Comparison of ENCODE assay signal across 14 cellular contexts in the genomic region with DNA sequence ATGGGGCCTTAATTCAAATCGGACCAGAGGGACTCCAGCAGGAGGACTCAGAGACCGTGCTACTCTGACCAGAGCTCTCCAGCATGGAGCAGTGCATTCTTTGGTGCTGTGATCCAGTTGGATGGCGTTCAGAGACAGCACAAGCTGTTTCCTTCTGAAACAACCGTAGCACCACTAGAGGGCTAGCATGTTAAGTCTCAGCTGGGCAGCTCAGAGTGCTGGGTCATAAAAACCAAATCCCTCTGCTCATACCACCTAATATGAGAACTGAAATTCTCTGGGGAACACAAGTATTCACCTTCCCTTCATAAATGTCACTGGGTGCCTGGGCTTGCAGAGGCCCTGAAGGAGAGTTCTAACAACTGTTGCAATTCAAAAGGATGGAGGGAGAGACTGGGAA.
DNase-seq lines count a peak whose midpoint lies in the region; ATAC-seq and TF ChIP-seq lines count a peak whose summit lies in the region.
"Had no signal": no experiment of that assay in that cellular context is flagged by ENCODE, and none has a peak within 500 bp of the region (broad histone marks: within the 10 kb centered on the region; RNA-seq: fewer than 3 reads in every experiment).

No MANE protein-coding gene starts in this region.

- no peaks in the 10 kb centered on the region for H3K4me1 Mint-ChIP-seq in nephron progenitor cell
- H3K4me1 Mint-ChIP-seq: activated B cell treated with CpG ODN at 0.5 μM for 24 hours had no signal

- intact Hi-C loops in left cardiac atrium (cut with DNase I), result no loop called here

- H3K4me3 ChIP-seq in Peyer's patch, result no peak overlapping the region
- H3K4me3 ChIP-seq: right atrium auricular region, testis had no signal

- no peak for TF ChIP-seq POLR2A in Peyer's patch (IDR thresholded peaks at IDR 0.05)

- no peaks in the 10 kb centered on the region for H3K9me3 Mint-ChIP-seq in nephron progenitor cell
- H3K9me3 Mint-ChIP-seq: activated B cell treated with CpG ODN at 0.5 μM for 24 hours; activated T-helper 1 cell treated with anti-CD3 and anti-CD28 coated beads, Interleukin-12 subunit alpha, Interleukin-12 subunit beta, Interleukin-2, Interleukin-4 antibody, amounts not matched to agents 30 ng/mL and 10 ng/mL and 1 ng/mL, durations not matched to agents 14 hours and 24 hours and 36 hours had no signal

- no peak overlapping the region for H3K27ac ChIP-seq in Peyer's patch
- H3K27ac ChIP-seq: right atrium auricular region, testis had no signal

- H3K27ac Mint-ChIP-seq in nephron progenitor cell, result peak overlapping the region; percentile 64
- H3K27ac Mint-ChIP-seq: activated B cell treated with CpG ODN at 0.5 μM for 24 hours; activated T-helper 1 cell treated with anti-CD3 and anti-CD28 coated beads, Interleukin-12 subunit alpha, Interleukin-12 subunit beta, Interleukin-2, Interleukin-4 antibody, amounts not matched to agents 30 ng/mL and 10 ng/mL and 1 ng/mL, durations not matched to agents 14 hours and 24 hours and 36 hours had no signal

- no peak for TF ChIP-seq CTCF in nephron progenitor cell (IDR thresholded peaks at IDR 0.05)
- TF ChIP-seq CTCF in Peyer's patch (IDR thresholded peaks at IDR 0.05), result no peak

- H3K36me3 ChIP-seq in Peyer's patch, result peaks cover 0 to 72% (median 0%) of the 10 kb centered on the region in 3 donors

- in situ Hi-C loops in G401 (cut with HindIII; ENCODE audit: low sequenced_read_pairs), result no loop called here

- H3K4me3 Mint-ChIP-seq in nephron progenitor cell, result no peak overlapping the region
- H3K4me3 Mint-ChIP-seq: activated B cell treated with CpG ODN at 0.5 μM for 24 hours; activated T-helper 1 cell treated with anti-CD3 and anti-CD28 coated beads, Interleukin-12 subunit alpha, Interleukin-12 subunit beta, Interleukin-2, Interleukin-4 antibody, amounts not matched to agents 30 ng/mL and 10 ng/mL and 1 ng/mL, durations not matched to agents 14 hours and 24 hours and 36 hours had no signal

- DNase-seq in G401 (ENCODE audit: low spot score), result peak; percentile 74
- peak; percentile 20 for DNase-seq in cerebellum (ENCODE audit: low spot score)
- DNase-seq in nephron progenitor cell, result no peak
- DNase-seq in Peyer's patch, result no peak
- no peak for DNase-seq in left cardiac atrium
- DNase-seq: activated B cell treated with CpG ODN at 0.5 μM for 24 hours; aorta; NCI-H1417 treated with DMSO at 0.1 percent for 48 hours; NK-92 treated with Interleukin-12 subunit alpha and Interleukin-12 subunit beta, amount 100 ng/mL, for 24 hours; testis had no signal

- H3K27me3 Mint-ChIP-seq in nephron progenitor cell (ENCODE audit: low read depth, poor library complexity), result no peaks in the 10 kb centered on the region
- H3K27me3 Mint-ChIP-seq: activated B cell treated with CpG ODN at 0.5 μM for 24 hours had no signal

- ATAC-seq in HG03432 (IDR thresholded peaks at IDR 0.05; ENCODE audit: unreplicated experiment) (peak; percentile 39), HG02642 (IDR thresholded peaks at IDR 0.05; ENCODE audit: poor library complexity, unreplicated experiment) (no peak), left cardiac atrium (no peak)

- H3K4me1 ChIP-seq in Peyer's patch, result no peaks in the 10 kb centered on the region
- H3K4me1 ChIP-seq: right atrium auricular region, testis had no signal

- H3K27me3 ChIP-seq in Peyer's patch, result no peaks in the 10 kb centered on the region
- H3K27me3 ChIP-seq: right atrium auricular region, testis had no signal

- H3K9me3 ChIP-seq in Peyer's patch, result no peaks in the 10 kb centered on the region
- H3K9me3 ChIP-seq: right atrium auricular region, testis had no signal

- H3K36me3 Mint-ChIP-seq in nephron progenitor cell (ENCODE audit: low read depth), result peaks cover 88% of the 10 kb centered on the region

Comparison
In these comparisons a context has a peak if more than half of its experiments do, and no peak if none do; other contexts are left out.
1. DNase-seq: peak in G401 (single experiment) and cerebellum (single experiment); none in nephron progenitor cell (single experiment), Peyer's patch (0 of 3) and left cardiac atrium (single experiment).